In the genomic region with DNA sequence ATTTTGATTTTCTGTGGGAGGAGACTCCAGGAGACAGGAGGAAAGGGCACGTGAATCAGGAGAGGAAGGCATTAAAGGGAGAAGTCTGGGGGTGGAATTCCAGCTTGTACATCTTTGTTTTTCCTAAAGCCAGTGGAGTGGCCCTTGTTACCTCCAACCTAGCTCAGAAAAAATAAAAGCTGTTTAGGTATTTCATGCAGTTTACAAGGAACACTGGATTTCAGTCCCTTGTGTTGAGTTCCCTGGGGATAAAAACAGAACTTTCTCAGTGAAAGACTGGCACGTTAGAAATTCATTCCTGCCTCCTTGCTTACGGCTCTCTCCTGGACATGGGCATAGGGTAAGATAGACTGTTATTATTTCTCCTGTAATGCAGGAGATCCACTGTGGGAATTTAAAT, we compare ENCODE assay signal across 11 cellular contexts.
DNase-seq lines count a peak whose midpoint lies in the region; ATAC-seq and TF ChIP-seq lines count a peak whose summit lies in the region.
"Had no signal": no experiment of that assay in that cellular context is flagged by ENCODE, and none has a peak within 500 bp of the region (broad histone marks: within the 10 kb centered on the region; RNA-seq: fewer than 3 reads in every experiment).

No MANE protein-coding gene starts in this region.

- peak in 1 of 2 donors; percentile 55 for TF ChIP-seq POLR2A in thyroid gland (IDR thresholded peaks at IDR 0.05)

- peak overlapping the region; percentile 54 for H3K18ac ChIP-seq in mesendoderm (ENCODE audit: low read length)

- intact Hi-C loops in thyroid gland (cut with DNase I), result no loop called here

- TF ChIP-seq CTCF in thyroid gland (IDR thresholded peaks at IDR 0.05), result no peak

- H2BK5ac ChIP-seq in mesendoderm (ENCODE audit: low read length), result peak overlapping the region; percentile 70

- no CpG with 5 or more reads among the region's 3 CpGs for WGBS in mesendoderm (ENCODE audit: extremely low coverage, insufficient coverage, low lambda C conversion rate)
- WGBS in thyroid gland, 2 donors, result 22 to 23% methylated on average over 3 of the region's 3 CpGs

- H3K27me3 Mint-ChIP-seq in activated naive CD8-positive, alpha-beta T cell, result no peaks in the 10 kb centered on the region
- H3K27me3 Mint-ChIP-seq in activated naive CD8-positive, alpha-beta T cell treated with anti-CD3 and anti-CD28 coated beads for 36 hours, result no peaks in the 10 kb centered on the region

- peak overlapping the region; percentile 92 for H3K27ac ChIP-seq in mesendoderm (ENCODE audit: low read depth, low read length)
- peak overlapping the region; percentile 70 to 95 (median 88) for H3K27ac ChIP-seq in thyroid gland

- peaks cover 21% of the 10 kb centered on the region for H3K4me1 Mint-ChIP-seq in activated naive CD8-positive, alpha-beta T cell (ENCODE audit: low read depth)
- peaks cover 12% of the 10 kb centered on the region for H3K4me1 Mint-ChIP-seq in activated naive CD8-positive, alpha-beta T cell treated with anti-CD3 and anti-CD28 coated beads for 36 hours
- H3K4me1 Mint-ChIP-seq: natural killer cell had no signal

- H4K8ac ChIP-seq in mesendoderm (ENCODE audit: low read depth, low read length), result peak overlapping the region; percentile 94

- H3K4me3 ChIP-seq in adipocyte (ENCODE audit: low read length) (peak overlapping the region; percentile 17), mesendoderm (ENCODE audit: low read length) (no peak overlapping the region), thyroid gland (replicated peaks in 1 of 3) (peak overlapping the region in 1 of 3 donors; percentile 5)

- no peaks in the 10 kb centered on the region for H3K9me3 Mint-ChIP-seq in activated naive CD8-positive, alpha-beta T cell (ENCODE audit: low read depth)
- H3K9me3 Mint-ChIP-seq in activated naive CD8-positive, alpha-beta T cell treated with anti-CD3 and anti-CD28 coated beads for 36 hours, result no peaks in the 10 kb centered on the region
- H3K9me3 Mint-ChIP-seq: natural killer cell had no signal

- no peaks in the 10 kb centered on the region for H3K9me3 ChIP-seq in adipocyte (ENCODE audit: control insufficient read depth, low read length)
- H3K9me3 ChIP-seq in thyroid gland, result no peaks in the 10 kb centered on the region

- no peak overlapping the region for H3K4me3 Mint-ChIP-seq in activated naive CD8-positive, alpha-beta T cell
- no peak overlapping the region for H3K4me3 Mint-ChIP-seq in activated naive CD8-positive, alpha-beta T cell treated with anti-CD3 and anti-CD28 coated beads for 36 hours
- H3K4me3 Mint-ChIP-seq: natural killer cell had no signal

- peak overlapping the region; percentile 87 for H2BK15ac ChIP-seq in mesendoderm (replicated peaks; ENCODE audit: low read depth)

- H3K36me3 ChIP-seq in adipocyte (ENCODE audit: control insufficient read depth, insufficient read depth, low read length, severe bottlenecking) (no peaks in the 10 kb centered on the region), mesendoderm (ENCODE audit: control insufficient read depth, insufficient read depth, low read length) (no peaks in the 10 kb centered on the region), thyroid gland (no peaks in the 10 kb centered on the region)

- H3K4ac ChIP-seq in mesendoderm (ENCODE audit: low read depth, low read length), result peak overlapping the region; percentile 96

- no peak for ATAC-seq in GM19467 (IDR thresholded peaks at IDR 0.05; ENCODE audit: unreplicated experiment)
- ATAC-seq: natural killer cell had no signal

- no peak overlapping the region for H4K5ac ChIP-seq in mesendoderm (ENCODE audit: low read length)

- no peaks in the 10 kb centered on the region for H3K79me2 ChIP-seq in mesendoderm (ENCODE audit: control insufficient read depth, insufficient read depth, low read length)

- peak overlapping the region; percentile 61 for H3K27ac Mint-ChIP-seq in activated naive CD8-positive, alpha-beta T cell
- H3K27ac Mint-ChIP-seq in activated naive CD8-positive, alpha-beta T cell treated with anti-CD3 and anti-CD28 coated beads for 36 hours, result no peak overlapping the region
- H3K27ac Mint-ChIP-seq: natural killer cell had no signal

- peak overlapping the region; percentile 73 for H3K56ac ChIP-seq in mesendoderm (ENCODE audit: low read length)

- H2AK5ac ChIP-seq in mesendoderm (ENCODE audit: low read length), result no peak overlapping the region

- H3K23ac ChIP-seq in mesendoderm (ENCODE audit: low read length), result no peak overlapping the region

- no peaks in the 10 kb centered on the region for H3K79me1 ChIP-seq in mesendoderm (ENCODE audit: low read length)

- H2BK120ac ChIP-seq in mesendoderm (ENCODE audit: low read depth, low read length), result peak overlapping the region; percentile 100

- no peak for DNase-seq in activated naive CD8-positive, alpha-beta T cell treated with anti-CD3 and anti-CD28 coated beads for 36 hours
- DNase-seq in adipocyte (ENCODE audit: low read depth) (no peak), mesendoderm (peak; percentile 67), thyroid gland (peak; percentile 17 to 25), HuH-7 (ENCODE audit: low spot score) (no peak), NCI-H748 (lab: John Stamatoyannopoulos, UW; ENCODE audit: unreplicated experiment) (no peak)
- DNase-seq: COR-L47, natural killer cell, T-helper 2 cell had no signal

- H3K4me2 ChIP-seq in mesendoderm (ENCODE audit: low read length), result no peak overlapping the region

- H3K4me1 ChIP-seq in adipocyte (ENCODE audit: control insufficient read depth, insufficient read depth, low read length) (peaks cover 24% of the 10 kb centered on the region), mesendoderm (ENCODE audit: control insufficient read depth, low read depth, low read length) (peaks cover 20% of the 10 kb centered on the region), thyroid gland (peaks cover 32 to 42% of the 10 kb centered on the region in 2 donors)

- H3K27me3 ChIP-seq in adipocyte (replicated peaks; ENCODE audit: control insufficient read depth, insufficient read depth, low read length) (no peaks in the 10 kb centered on the region), mesendoderm (ENCODE audit: insufficient read depth, low read length, poor library complexity) (no peaks in the 10 kb centered on the region), thyroid gland (no peaks in the 10 kb centered on the region)

- H3K9ac ChIP-seq in adipocyte (ENCODE audit: low read length) (peak overlapping the region; percentile 46), mesendoderm (ENCODE audit: low read length) (peak overlapping the region; percentile 15)

- H3K36me3 Mint-ChIP-seq in activated naive CD8-positive, alpha-beta T cell, result peaks cover 2% of the 10 kb centered on the region
- H3K36me3 Mint-ChIP-seq in activated naive CD8-positive, alpha-beta T cell treated with anti-CD3 and anti-CD28 coated beads for 36 hours, result no peaks in the 10 kb centered on the region
- H3K36me3 Mint-ChIP-seq: natural killer cell had no signal

Comparison
In these comparisons a context has a peak if more than half of its experiments do, and no peak if none do; other contexts are left out.
1. DNase-seq: peak in mesendoderm (single experiment) and thyroid gland (2 of 2); none in activated naive CD8-positive, alpha-beta T cell treated with anti-CD3 and anti-CD28 coated beads for 36 hours (single experiment), adipocyte (single experiment), HuH-7 (single experiment) and NCI-H748 (single experiment).